ENCODE assay signal across 13 cellular contexts in the genomic region with DNA sequence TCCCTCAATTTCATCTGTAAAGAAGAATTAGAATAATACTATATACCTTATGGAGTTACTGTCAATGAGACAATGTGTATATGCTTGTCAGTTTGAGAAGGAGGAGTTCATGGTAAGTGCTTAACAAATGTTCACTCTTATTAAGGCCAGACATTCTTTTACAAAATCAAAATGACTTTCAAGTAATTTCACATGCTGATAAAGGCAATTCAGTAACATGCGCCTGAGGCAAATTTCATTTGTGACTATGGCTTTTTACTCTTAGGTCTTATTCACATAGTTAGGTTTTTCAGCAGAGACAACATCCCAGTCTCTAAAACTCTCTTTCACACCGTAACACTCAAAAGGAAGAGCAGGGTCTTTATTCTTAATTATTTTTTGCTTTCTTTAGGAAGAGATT.
"Had no signal": no experiment of that assay in that cellular context is flagged by ENCODE, and none has a peak within 500 bp of the region (broad histone marks: within the 10 kb centered on the region; RNA-seq: fewer than 3 reads in every experiment).

No MANE protein-coding gene starts in this region.

- DNase-seq: activated CD4-positive, alpha-beta T cell treated with anti-CD3 and anti-CD28 coated beads, Interleukin-2, amount 10 ng/mL, durations not matched to agents 7 days and 5 days; activated CD4-positive, CD25-positive, alpha-beta regulatory T cell; activated CD8-positive, alpha-beta memory T cell treated with anti-CD3 and anti-CD28 coated beads for 24 hours; activated effector memory CD4-positive, alpha-beta T cell treated with anti-CD3 and anti-CD28 coated beads, Interleukin-2, amount 50 U/mL, for 16 hours; activated T-cell treated with anti-CD3 and anti-CD28 coated beads for 4 hours; right cardiac atrium; T-helper 17 cell; trophoblast cell had no signal

- H3K4me3 ChIP-seq: neural progenitor cell had no signal

- ATAC-seq: activated naive CD4-positive, alpha-beta T cell treated with anti-CD3 and anti-CD28 coated beads, Interleukin-2, amount 50 U/mL, for 72 hours; esophagus mucosa; right cardiac atrium; stimulated activated memory B cell treated with anti-CD40 and anti-IgM and Interleukin-4, amounts not matched to agents 10 μg/mL and 1 μg/mL and 100 μg/mL, for 72 hours; T-helper 17 cell had no signal

- H3K9me3 Mint-ChIP-seq: neural progenitor cell had no signal

- H3K27me3 ChIP-seq: neural progenitor cell had no signal

- H3K36me3 ChIP-seq: neural progenitor cell had no signal

- H3K27ac ChIP-seq: neural progenitor cell had no signal

- H3K27me3 Mint-ChIP-seq: activated CD4-positive, alpha-beta T cell treated with anti-CD3 and anti-CD28 coated beads, Interleukin-2, amount 10 ng/mL, durations not matched to agents 7 days and 5 days; memory B cell; stimulated activated memory B cell treated with anti-CD40 and anti-IgM and Interleukin-4, amounts not matched to agents 10 μg/mL and 1 μg/mL and 100 μg/mL, for 72 hours; T-helper 17 cell had no signal

- H3K27ac Mint-ChIP-seq: activated CD4-positive, alpha-beta T cell treated with anti-CD3 and anti-CD28 coated beads, Interleukin-2, amount 10 ng/mL, durations not matched to agents 7 days and 5 days; activated naive CD4-positive, alpha-beta T cell treated with anti-CD3 and anti-CD28 coated beads, Interleukin-2, amount 50 U/mL, for 72 hours; memory B cell; neural progenitor cell; stimulated activated memory B cell treated with anti-CD40 and anti-IgM and Interleukin-4, amounts not matched to agents 10 μg/mL and 1 μg/mL and 100 μg/mL, for 72 hours; T-helper 17 cell had no signal

- H3K4me3 Mint-ChIP-seq: activated CD4-positive, alpha-beta T cell treated with anti-CD3 and anti-CD28 coated beads, Interleukin-2, amount 10 ng/mL, durations not matched to agents 7 days and 5 days; memory B cell; neural progenitor cell; stimulated activated memory B cell treated with anti-CD40 and anti-IgM and Interleukin-4, amounts not matched to agents 10 μg/mL and 1 μg/mL and 100 μg/mL, for 72 hours; T-helper 17 cell had no signal
